In the genomic region with DNA sequence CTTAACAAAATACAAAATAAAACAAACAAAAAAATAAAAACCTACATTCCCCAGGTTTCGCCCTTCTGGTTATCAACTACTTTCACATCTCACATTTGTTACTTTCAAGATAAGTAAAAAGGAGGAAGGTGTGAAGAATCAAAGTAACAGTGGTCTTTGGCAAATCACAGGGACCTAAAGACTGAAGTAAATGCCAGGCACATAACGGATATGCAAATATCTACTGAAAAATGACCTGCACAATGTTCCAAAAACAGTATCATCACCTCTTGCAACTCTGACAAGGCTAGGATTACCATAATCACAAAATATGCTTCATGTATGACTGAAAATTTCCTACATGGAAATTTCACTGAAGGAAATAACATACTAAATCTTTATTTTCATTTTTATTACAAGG, we compare ENCODE assay signal across 1 cellular context.
A peak's percentile ranks its signal among the peaks of the same experiment; 100 is the strongest.
TF ChIP-seq lines count a peak whose summit lies in the region.

No MANE protein-coding gene starts in this region.

TF ChIP-seq in GM12878, 131 proteins besides CTCF, POLR2A, EP300 and RAD21 (continued from another document and continues in another):
- TF ChIP-seq MXI1 (IDR thresholded peaks at IDR 0.05; ENCODE audit: low read depth, low read length) = peak; percentile 72; the same call in 1 of the 2 replicates
- TF ChIP-seq NFIC (IDR thresholded peaks at IDR 0.05; ENCODE audit: low read depth, low read length) = peak; percentile 50; the same call in 1 of the 2 replicates
- TF ChIP-seq TCF3 (IDR thresholded peaks at IDR 0.05; ENCODE audit: borderline replicate concordance, insufficient read depth, low read depth, low read length) = no peak
- TF ChIP-seq KDM1A (IDR thresholded peaks at IDR 0.05; ENCODE audit: borderline replicate concordance) = no peak
- TF ChIP-seq NBN (IDR thresholded peaks at IDR 0.05) = 0 out of 2 replicates have a peak, but pooled peaks have one; percentile 39
- no peak for TF ChIP-seq BCLAF1 (IDR thresholded peaks at IDR 0.05)
- TF ChIP-seq ZNF24 (IDR thresholded peaks at IDR 0.05) = no peak
- TF ChIP-seq RELA (IDR thresholded peaks at IDR 0.05; ENCODE audit: borderline replicate concordance, partially characterized antibody) = no peak
- no peak for TF ChIP-seq NR2C2 (IDR thresholded peaks at IDR 0.05; ENCODE audit: borderline replicate concordance, control insufficient read depth, insufficient read length, low read depth)
- no peak for TF ChIP-seq REST (IDR thresholded peaks at IDR 0.05; ENCODE audit: low read depth, low read length)
- TF ChIP-seq, protein P1, sequence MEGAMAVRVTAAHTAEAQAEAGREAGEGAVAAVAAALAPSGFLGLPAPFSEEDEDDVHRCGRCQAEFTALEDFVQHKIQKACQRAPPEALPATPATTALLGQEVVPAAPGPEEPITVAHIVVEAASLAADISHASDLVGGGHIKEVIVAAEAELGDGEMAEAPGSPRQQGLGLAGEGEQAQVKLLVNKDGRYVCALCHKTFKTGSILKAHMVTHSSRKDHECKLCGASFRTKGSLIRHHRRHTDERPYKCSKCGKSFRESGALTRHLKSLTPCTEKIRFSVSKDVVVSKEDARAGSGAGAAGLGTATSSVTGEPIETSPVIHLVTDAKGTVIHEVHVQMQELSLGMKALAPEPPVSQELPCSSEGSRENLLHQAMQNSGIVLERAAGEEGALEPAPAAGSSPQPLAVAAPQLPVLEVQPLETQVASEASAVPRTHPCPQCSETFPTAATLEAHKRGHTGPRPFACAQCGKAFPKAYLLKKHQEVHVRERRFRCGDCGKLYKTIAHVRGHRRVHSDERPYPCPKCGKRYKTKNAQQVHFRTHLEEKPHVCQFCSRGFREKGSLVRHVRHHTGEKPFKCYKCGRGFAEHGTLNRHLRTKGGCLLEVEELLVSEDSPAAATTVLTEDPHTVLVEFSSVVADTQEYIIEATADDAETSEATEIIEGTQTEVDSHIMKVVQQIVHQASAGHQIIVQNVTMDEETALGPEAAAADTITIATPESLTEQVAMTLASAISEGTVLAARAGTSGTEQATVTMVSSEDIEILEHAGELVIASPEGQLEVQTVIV (IDR thresholded peaks at IDR 0.05; ENCODE audit: borderline replicate concordance, partially characterized antibody) = no peak
- no peak for TF ChIP-seq CREB1 (IDR thresholded peaks at IDR 0.05; ENCODE audit: low read depth)
- TF ChIP-seq, protein P2, sequence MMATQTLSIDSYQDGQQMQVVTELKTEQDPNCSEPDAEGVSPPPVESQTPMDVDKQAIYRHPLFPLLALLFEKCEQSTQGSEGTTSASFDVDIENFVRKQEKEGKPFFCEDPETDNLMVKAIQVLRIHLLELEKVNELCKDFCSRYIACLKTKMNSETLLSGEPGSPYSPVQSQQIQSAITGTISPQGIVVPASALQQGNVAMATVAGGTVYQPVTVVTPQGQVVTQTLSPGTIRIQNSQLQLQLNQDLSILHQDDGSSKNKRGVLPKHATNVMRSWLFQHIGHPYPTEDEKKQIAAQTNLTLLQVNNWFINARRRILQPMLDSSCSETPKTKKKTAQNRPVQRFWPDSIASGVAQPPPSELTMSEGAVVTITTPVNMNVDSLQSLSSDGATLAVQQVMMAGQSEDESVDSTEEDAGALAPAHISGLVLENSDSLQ (IDR thresholded peaks at IDR 0.05) = peak; percentile 47; the same call in 1 of the 2 replicates
- TF ChIP-seq, protein P3, sequence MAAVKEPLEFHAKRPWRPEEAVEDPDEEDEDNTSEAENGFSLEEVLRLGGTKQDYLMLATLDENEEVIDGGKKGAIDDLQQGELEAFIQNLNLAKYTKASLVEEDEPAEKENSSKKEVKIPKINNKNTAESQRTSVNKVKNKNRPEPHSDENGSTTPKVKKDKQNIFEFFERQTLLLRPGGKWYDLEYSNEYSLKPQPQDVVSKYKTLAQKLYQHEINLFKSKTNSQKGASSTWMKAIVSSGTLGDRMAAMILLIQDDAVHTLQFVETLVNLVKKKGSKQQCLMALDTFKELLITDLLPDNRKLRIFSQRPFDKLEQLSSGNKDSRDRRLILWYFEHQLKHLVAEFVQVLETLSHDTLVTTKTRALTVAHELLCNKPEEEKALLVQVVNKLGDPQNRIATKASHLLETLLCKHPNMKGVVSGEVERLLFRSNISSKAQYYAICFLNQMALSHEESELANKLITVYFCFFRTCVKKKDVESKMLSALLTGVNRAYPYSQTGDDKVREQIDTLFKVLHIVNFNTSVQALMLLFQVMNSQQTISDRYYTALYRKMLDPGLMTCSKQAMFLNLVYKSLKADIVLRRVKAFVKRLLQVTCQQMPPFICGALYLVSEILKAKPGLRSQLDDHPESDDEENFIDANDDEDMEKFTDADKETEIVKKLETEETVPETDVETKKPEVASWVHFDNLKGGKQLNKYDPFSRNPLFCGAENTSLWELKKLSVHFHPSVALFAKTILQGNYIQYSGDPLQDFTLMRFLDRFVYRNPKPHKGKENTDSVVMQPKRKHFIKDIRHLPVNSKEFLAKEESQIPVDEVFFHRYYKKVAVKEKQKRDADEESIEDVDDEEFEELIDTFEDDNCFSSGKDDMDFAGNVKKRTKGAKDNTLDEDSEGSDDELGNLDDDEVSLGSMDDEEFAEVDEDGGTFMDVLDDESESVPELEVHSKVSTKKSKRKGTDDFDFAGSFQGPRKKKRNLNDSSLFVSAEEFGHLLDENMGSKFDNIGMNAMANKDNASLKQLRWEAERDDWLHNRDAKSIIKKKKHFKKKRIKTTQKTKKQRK (IDR thresholded peaks at IDR 0.05; ENCODE audit: low read depth, low read length) = no peak
- peak; percentile 60 for TF ChIP-seq DPF2 (IDR thresholded peaks at IDR 0.05)
- no peak for TF ChIP-seq POLR2AphosphoS5 (IDR thresholded peaks at IDR 0.05; ENCODE audit: low read length)
- TF ChIP-seq YY1 (IDR thresholded peaks at IDR 0.05; ENCODE audit: low read depth, low read length) = no peak
- 0 out of 2 replicates have a peak, but pooled peaks have one; percentile 51 for TF ChIP-seq CBX5 (IDR thresholded peaks at IDR 0.05; ENCODE audit: low read depth)
- TF ChIP-seq BRCA1 (IDR thresholded peaks at IDR 0.05; ENCODE audit: low read depth, low read length) = no peak
- TF ChIP-seq, protein P4, sequence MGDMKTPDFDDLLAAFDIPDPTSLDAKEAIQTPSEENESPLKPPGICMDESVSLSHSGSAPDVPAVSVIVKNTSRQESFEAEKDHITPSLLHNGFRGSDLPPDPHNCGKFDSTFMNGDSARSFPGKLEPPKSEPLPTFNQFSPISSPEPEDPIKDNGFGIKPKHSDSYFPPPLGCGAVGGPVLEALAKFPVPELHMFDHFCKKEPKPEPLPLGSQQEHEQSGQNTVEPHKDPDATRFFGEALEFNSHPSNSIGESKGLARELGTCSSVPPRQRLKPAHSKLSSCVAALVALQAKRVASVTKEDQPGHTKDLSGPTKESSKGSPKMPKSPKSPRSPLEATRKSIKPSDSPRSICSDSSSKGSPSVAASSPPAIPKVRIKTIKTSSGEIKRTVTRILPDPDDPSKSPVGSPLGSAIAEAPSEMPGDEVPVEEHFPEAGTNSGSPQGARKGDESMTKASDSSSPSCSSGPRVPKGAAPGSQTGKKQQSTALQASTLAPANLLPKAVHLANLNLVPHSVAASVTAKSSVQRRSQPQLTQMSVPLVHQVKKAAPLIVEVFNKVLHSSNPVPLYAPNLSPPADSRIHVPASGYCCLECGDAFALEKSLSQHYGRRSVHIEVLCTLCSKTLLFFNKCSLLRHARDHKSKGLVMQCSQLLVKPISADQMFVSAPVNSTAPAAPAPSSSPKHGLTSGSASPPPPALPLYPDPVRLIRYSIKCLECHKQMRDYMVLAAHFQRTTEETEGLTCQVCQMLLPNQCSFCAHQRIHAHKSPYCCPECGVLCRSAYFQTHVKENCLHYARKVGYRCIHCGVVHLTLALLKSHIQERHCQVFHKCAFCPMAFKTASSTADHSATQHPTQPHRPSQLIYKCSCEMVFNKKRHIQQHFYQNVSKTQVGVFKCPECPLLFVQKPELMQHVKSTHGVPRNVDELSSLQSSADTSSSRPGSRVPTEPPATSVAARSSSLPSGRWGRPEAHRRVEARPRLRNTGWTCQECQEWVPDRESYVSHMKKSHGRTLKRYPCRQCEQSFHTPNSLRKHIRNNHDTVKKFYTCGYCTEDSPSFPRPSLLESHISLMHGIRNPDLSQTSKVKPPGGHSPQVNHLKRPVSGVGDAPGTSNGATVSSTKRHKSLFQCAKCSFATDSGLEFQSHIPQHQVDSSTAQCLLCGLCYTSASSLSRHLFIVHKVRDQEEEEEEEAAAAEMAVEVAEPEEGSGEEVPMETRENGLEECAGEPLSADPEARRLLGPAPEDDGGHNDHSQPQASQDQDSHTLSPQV (IDR thresholded peaks at IDR 0.05) = no peak
- peak; percentile 37 for TF ChIP-seq JUNB (IDR thresholded peaks at IDR 0.05)
- peak; percentile 37; the same call in 1 of the 2 replicates for TF ChIP-seq ZNF384 (IDR thresholded peaks at IDR 0.05; ENCODE audit: borderline replicate concordance, low read depth, low read length)
- no peak for TF ChIP-seq SIX5 (IDR thresholded peaks at IDR 0.05; ENCODE audit: low read depth, low read length, severe bottlenecking)
- 0 out of 2 replicates have a peak, but pooled peaks have one; percentile 16 for TF ChIP-seq FOXM1 (IDR thresholded peaks at IDR 0.05; ENCODE audit: low read depth, low read length)
- 0 out of 2 replicates have a peak, but pooled peaks have one; percentile 27 for TF ChIP-seq MTA3 (IDR thresholded peaks at IDR 0.05; ENCODE audit: borderline replicate concordance, low read length)
- TF ChIP-seq, protein P5, sequence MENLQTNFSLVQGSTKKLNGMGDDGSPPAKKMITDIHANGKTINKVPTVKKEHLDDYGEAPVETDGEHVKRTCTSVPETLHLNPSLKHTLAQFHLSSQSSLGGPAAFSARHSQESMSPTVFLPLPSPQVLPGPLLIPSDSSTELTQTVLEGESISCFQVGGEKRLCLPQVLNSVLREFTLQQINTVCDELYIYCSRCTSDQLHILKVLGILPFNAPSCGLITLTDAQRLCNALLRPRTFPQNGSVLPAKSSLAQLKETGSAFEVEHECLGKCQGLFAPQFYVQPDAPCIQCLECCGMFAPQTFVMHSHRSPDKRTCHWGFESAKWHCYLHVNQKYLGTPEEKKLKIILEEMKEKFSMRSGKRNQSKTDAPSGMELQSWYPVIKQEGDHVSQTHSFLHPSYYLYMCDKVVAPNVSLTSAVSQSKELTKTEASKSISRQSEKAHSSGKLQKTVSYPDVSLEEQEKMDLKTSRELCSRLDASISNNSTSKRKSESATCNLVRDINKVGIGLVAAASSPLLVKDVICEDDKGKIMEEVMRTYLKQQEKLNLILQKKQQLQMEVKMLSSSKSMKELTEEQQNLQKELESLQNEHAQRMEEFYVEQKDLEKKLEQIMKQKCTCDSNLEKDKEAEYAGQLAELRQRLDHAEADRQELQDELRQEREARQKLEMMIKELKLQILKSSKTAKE (IDR thresholded peaks at IDR 0.05; ENCODE audit: low read depth, poor library complexity, severe bottlenecking) = peak; percentile 51
- TF ChIP-seq BHLHE40 (IDR thresholded peaks at IDR 0.05; ENCODE audit: borderline replicate concordance in 1 of 2, low read depth in 2 of 2, low read length in 1 of 2) = peak; percentile 27 to 40; a peak in 2 of 4 replicates
- TF ChIP-seq CEBPB (IDR thresholded peaks at IDR 0.05; ENCODE audit: borderline replicate concordance in 1 of 2, low read depth in 2 of 2, low read length in 2 of 2) = no peak
- no peak for TF ChIP-seq ZNF622 (IDR thresholded peaks at IDR 0.05)
- peak; percentile 80 to 85; a peak in 3 of 4 replicates for TF ChIP-seq IKZF2 (IDR thresholded peaks at IDR 0.05)
- TF ChIP-seq, protein P6, sequence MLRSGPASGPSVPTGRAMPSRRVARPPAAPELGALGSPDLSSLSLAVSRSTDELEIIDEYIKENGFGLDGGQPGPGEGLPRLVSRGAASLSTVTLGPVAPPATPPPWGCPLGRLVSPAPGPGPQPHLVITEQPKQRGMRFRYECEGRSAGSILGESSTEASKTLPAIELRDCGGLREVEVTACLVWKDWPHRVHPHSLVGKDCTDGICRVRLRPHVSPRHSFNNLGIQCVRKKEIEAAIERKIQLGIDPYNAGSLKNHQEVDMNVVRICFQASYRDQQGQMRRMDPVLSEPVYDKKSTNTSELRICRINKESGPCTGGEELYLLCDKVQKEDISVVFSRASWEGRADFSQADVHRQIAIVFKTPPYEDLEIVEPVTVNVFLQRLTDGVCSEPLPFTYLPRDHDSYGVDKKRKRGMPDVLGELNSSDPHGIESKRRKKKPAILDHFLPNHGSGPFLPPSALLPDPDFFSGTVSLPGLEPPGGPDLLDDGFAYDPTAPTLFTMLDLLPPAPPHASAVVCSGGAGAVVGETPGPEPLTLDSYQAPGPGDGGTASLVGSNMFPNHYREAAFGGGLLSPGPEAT (IDR thresholded peaks at IDR 0.05; ENCODE audit: low read depth) = peak; percentile 70; the same call in 1 of the 2 replicates
- no peak for TF ChIP-seq SMAD1 (IDR thresholded peaks at IDR 0.05; ENCODE audit: low read depth, partially characterized antibody)
